21 cellular contexts compared by ENCODE assay signal in genomic region chr12:75984577-75985182, GRCh38. TPM values are rescaled to one million over a fixed set of nuclear protein-coding genes. Genes with fewer than 3 reads are reported as not detected.
DNase-seq lines count a peak whose midpoint lies in the region; ATAC-seq, FAIRE-seq and TF ChIP-seq lines count a peak whose summit lies in the region.
"Had no signal": no experiment of that assay in that cellular context is flagged by ENCODE, and none has a peak within 500 bp of the region (broad histone marks: within the 10 kb centered on the region; RNA-seq: fewer than 3 reads in every experiment).

No MANE protein-coding gene starts in this region.

- H3K23me2 ChIP-seq in H1 (ENCODE audit: low read depth, low read length), result no peaks in the 10 kb centered on the region

- H4K91ac ChIP-seq in H1 (replicated peaks; ENCODE audit: insufficient read length, low read length), result no peak overlapping the region

- POLR2A ChIA-PET in Panc1 (lab: Charles Lee), result interaction anchor here (0.5 to 0.7 kb wide), 2 partner anchors 43 to 589 kb away, joined by 3 to 5 read pairs; no protein-coding TSS in a partner anchor
- POLR2A ChIA-PET in H1 (lab: Charles Lee; ENCODE audit: partially characterized antibody), result interaction anchor here (1.1 kb wide), 1 partner anchor 15 kb away, joined by 3 read pairs; no protein-coding TSS in a partner anchor
- POLR2A ChIA-PET in MCF 10A (lab: Yijun Ruan, JAX), result no interaction called here

- H3K18ac ChIP-seq in H1 (ENCODE audit: extremely low read depth, low read length), result no peak overlapping the region

- no peak overlapping the region for H3K56ac ChIP-seq in H1 (replicated peaks; ENCODE audit: insufficient read length, low read depth, low read length)

- no peak for TF ChIP-seq POLR2A in H1 (IDR thresholded peaks at IDR 0.05; ENCODE audit: control extremely low read depth in 1 of 2, low read depth in 2 of 2, low read length in 2 of 2)
- no peak for TF ChIP-seq POLR2A in GM18505 (IDR thresholded peaks at IDR 0.05; ENCODE audit: borderline replicate concordance, extremely low read depth, insufficient read depth, insufficient read length)

- 0 out of 2 replicates have a peak overlapping the region, but pooled peaks have one; percentile 10 for H2BK5ac ChIP-seq in H1 (ENCODE audit: low read depth, low read length)

- no peak overlapping the region for H3K4ac ChIP-seq in H1 (replicated peaks; ENCODE audit: insufficient read length, low read depth, low read length)

- peaks cover 56% of the 10 kb centered on the region for H3K4me1 Mint-ChIP-seq in activated CD8-positive, alpha-beta memory T cell treated with anti-CD3 and anti-CD28 coated beads, Interleukin-2, amount 10 ng/mL, durations not matched to agents 7 days and 5 days
- peaks cover 64% of the 10 kb centered on the region for H3K4me1 Mint-ChIP-seq in stimulated activated naive CD8-positive, alpha-beta T cell treated with anti-CD3 and anti-CD28 coated beads, Interleukin-15, amount 100 ng/mL, for 72 hours
- peaks cover 9% of the 10 kb centered on the region for H3K4me1 Mint-ChIP-seq in MCF 10A (ENCODE audit: insufficient read depth, unreplicated experiment)

- H3K4me1 ChIP-seq in Panc1 (ENCODE audit: control insufficient read depth, insufficient read depth, low read length) (peaks cover 60% of the 10 kb centered on the region), H1 (replicated peaks in 1 of 4; ENCODE audit: control insufficient read depth in 3 of 4, insufficient read depth in 4 of 4, low read length in 3 of 4) (peaks cover 0 to 3% (median 0%) of the 10 kb centered on the region in 4 experiments; a peak in 1 of 7 replicates)
- H3K4me1 ChIP-seq: prostate gland had no signal

- no peak overlapping the region for H3K4me2 ChIP-seq in H1 (ENCODE audit: insufficient read depth in 1 of 2, low read depth in 2 of 2, low read length in 2 of 2)

- H3K27me3 Mint-ChIP-seq in activated CD8-positive, alpha-beta memory T cell treated with anti-CD3 and anti-CD28 coated beads, Interleukin-2, amount 10 ng/mL, durations not matched to agents 7 days and 5 days, result no peaks in the 10 kb centered on the region
- H3K27me3 Mint-ChIP-seq in stimulated activated naive CD8-positive, alpha-beta T cell treated with anti-CD3 and anti-CD28 coated beads, Interleukin-15, amount 100 ng/mL, for 72 hours, result peaks cover 13% of the 10 kb centered on the region
- no peaks in the 10 kb centered on the region for H3K27me3 Mint-ChIP-seq in MCF 10A (ENCODE audit: insufficient read depth, unreplicated experiment)
- H3K27me3 Mint-ChIP-seq: CD4-positive, alpha-beta T cell had no signal

- no peak for TF ChIP-seq EP300 in H1 (IDR thresholded peaks at IDR 0.05; ENCODE audit: borderline replicate concordance in 1 of 2, low read depth in 2 of 2, low read length in 2 of 2)

- H3K23ac ChIP-seq in H1 (ENCODE audit: insufficient read length), result no peak overlapping the region

- peak; percentile 65 for ATAC-seq in activated CD8-positive, alpha-beta memory T cell treated with anti-CD3 and anti-CD28 coated beads, Interleukin-2, amount 10 ng/mL, durations not matched to agents 7 days and 5 days
- ATAC-seq in Panc1, result no peak
- peak; percentile 64 for ATAC-seq in stimulated activated naive CD8-positive, alpha-beta T cell treated with anti-CD3 and anti-CD28 coated beads, Interleukin-15, amount 100 ng/mL, for 72 hours
- ATAC-seq in GM18505 (IDR thresholded peaks at IDR 0.05; ENCODE audit: unreplicated experiment), result no peak
- ATAC-seq in HG03571 (IDR thresholded peaks at IDR 0.05; ENCODE audit: unreplicated experiment), result no peak
- ATAC-seq: gastroesophageal sphincter had no signal

- H4K20me1 ChIP-seq in H1 (replicated peaks in 1 of 2; ENCODE audit: control insufficient read depth in 1 of 2, insufficient read depth in 2 of 2, low read length in 2 of 2), result no peaks in the 10 kb centered on the region

- H2BK120ac ChIP-seq in H1 (replicated peaks; ENCODE audit: low read depth, low read length), result no peak overlapping the region

- H3K27ac Mint-ChIP-seq in activated CD8-positive, alpha-beta memory T cell treated with anti-CD3 and anti-CD28 coated beads, Interleukin-2, amount 10 ng/mL, durations not matched to agents 7 days and 5 days, result peak overlapping the region; percentile 35
- H3K27ac Mint-ChIP-seq in stimulated activated naive CD8-positive, alpha-beta T cell treated with anti-CD3 and anti-CD28 coated beads, Interleukin-15, amount 100 ng/mL, for 72 hours, result no peak overlapping the region
- no peak overlapping the region for H3K27ac Mint-ChIP-seq in MCF 10A (ENCODE audit: low read depth, unreplicated experiment)
- H3K27ac Mint-ChIP-seq: CD4-positive, alpha-beta T cell had no signal

- no peak overlapping the region for H3K14ac ChIP-seq in H1 (ENCODE audit: insufficient read length)

- no peak overlapping the region for H2BK15ac ChIP-seq in H1 (ENCODE audit: low read length)

- WGBS in H1 (ENCODE audit: extremely low coverage in 1 of 2, insufficient coverage in 1 of 2, insufficient read length in 1 of 2, insufficient replicate concordance in 2 of 2, low coverage in 1 of 2, low lambda C conversion rate in 2 of 2, missing lambda C conversion rate in 1 of 2), 2 experiments, result 85% methylated on average over 7 of the region's 7 CpGs; no CpG with 5 or more reads in 1 of the 2 experiments

- no peaks in the 10 kb centered on the region for H3K79me1 ChIP-seq in H1 (ENCODE audit: low read depth, low read length)

- in situ Hi-C loops in Panc1 (cut with HindIII; ENCODE audit: low pct_unique_long_range_greater_than_20kb, low sequenced_read_pairs), result no loop called here

- no peak for FAIRE-seq in H1 (lab: Jason Lieb, UNC)
- FAIRE-seq: urothelium cell line had no signal

- H4K5ac ChIP-seq in H1 (ENCODE audit: insufficient read length, low read depth, low read length), result no peak overlapping the region

- H3K9me3 Mint-ChIP-seq in activated CD8-positive, alpha-beta memory T cell treated with anti-CD3 and anti-CD28 coated beads, Interleukin-2, amount 10 ng/mL, durations not matched to agents 7 days and 5 days (ENCODE audit: low read depth), result peaks cover 2% of the 10 kb centered on the region
- H3K9me3 Mint-ChIP-seq in stimulated activated naive CD8-positive, alpha-beta T cell treated with anti-CD3 and anti-CD28 coated beads, Interleukin-15, amount 100 ng/mL, for 72 hours, result peaks cover 12 to 16% of the 10 kb centered on the region in 2 donors
- peaks cover 8% of the 10 kb centered on the region for H3K9me3 Mint-ChIP-seq in MCF 10A (ENCODE audit: unreplicated experiment)
- H3K9me3 Mint-ChIP-seq: CD4-positive, alpha-beta T cell had no signal

- H3K27me3 ChIP-seq in Panc1 (ENCODE audit: control insufficient read depth, insufficient read depth, low read length) (no peaks in the 10 kb centered on the region), H1 (replicated peaks in 1 of 4; ENCODE audit: control insufficient read depth in 3 of 4, extremely low read depth in 1 of 4, insufficient read depth in 3 of 4, low read length in 3 of 4) (no peaks in the 10 kb centered on the region)
- H3K27me3 ChIP-seq: gastroesophageal sphincter had no signal

- intact Hi-C loops in Panc1 (cut with micrococcal nuclease; ENCODE audit: unreplicated experiment) (loop anchor here (5.0 kb wide), 1 partner anchor 38 kb away; no protein-coding TSS in a partner anchor), MCF 10A (cut with micrococcal nuclease) (no loop called here)

- H3K36me3 ChIP-seq in Panc1 (ENCODE audit: control insufficient read depth, insufficient read depth, low read length) (no peaks in the 10 kb centered on the region), H1 (ENCODE audit: control insufficient read depth in 2 of 4, insufficient read depth in 4 of 4, low read length in 3 of 4) (no peaks in the 10 kb centered on the region)
- H3K36me3 ChIP-seq: gastroesophageal sphincter, prostate gland had no signal

- CTCF ChIA-PET in activated CD8-positive, alpha-beta memory T cell treated with anti-CD3 and anti-CD28 coated beads, Interleukin-2, amount 10 ng/mL, durations not matched to agents 7 days and 5 days (lab: Charles Lee), result interaction anchor here (0.9 to 1.6 kb wide), 2 partner anchors 16 to 44 kb away, joined by 3 read pairs; no protein-coding TSS in a partner anchor
- CTCF ChIA-PET in Panc1 (lab: Charles Lee), result no interaction called here
- CTCF ChIA-PET in H1 (lab: Charles Lee; ENCODE audit: partially characterized antibody), result interaction anchor here (1.0 kb wide), 1 partner anchor 71 kb away, joined by 3 read pairs; no protein-coding TSS in a partner anchor
- CTCF ChIA-PET in MCF 10A (lab: Yijun Ruan, JAX), result no interaction called here

- peak overlapping the region; percentile 99 for H3K27ac ChIP-seq in Panc1 (ENCODE audit: low read length)
- no peak overlapping the region for H3K27ac ChIP-seq in H1 (ENCODE audit: low read depth, low read length)
- H3K27ac ChIP-seq: gastroesophageal sphincter, prostate gland had no signal

- H4K8ac ChIP-seq in H1 (ENCODE audit: extremely low read depth, insufficient read depth, low read length), result no peak overlapping the region

- no peak overlapping the region for H3K4me3 Mint-ChIP-seq in activated CD8-positive, alpha-beta memory T cell treated with anti-CD3 and anti-CD28 coated beads, Interleukin-2, amount 10 ng/mL, durations not matched to agents 7 days and 5 days
- H3K4me3 Mint-ChIP-seq in stimulated activated naive CD8-positive, alpha-beta T cell treated with anti-CD3 and anti-CD28 coated beads, Interleukin-15, amount 100 ng/mL, for 72 hours, result no peak overlapping the region
- no peak overlapping the region for H3K4me3 Mint-ChIP-seq in MCF 10A (ENCODE audit: unreplicated experiment)
- H3K4me3 Mint-ChIP-seq: CD4-positive, alpha-beta T cell; neural crest cell had no signal

- no peak overlapping the region; the same call in 1 of the 2 replicates for H2AK5ac ChIP-seq in H1 (ENCODE audit: low read depth, low read length)

- BruUV-seq in Panc1 (replicated peaks; lab: Mats Ljungman, UMichigan) (no TSS peak), MCF 10A (replicated peaks; lab: Mats Ljungman, UMichigan) (no TSS peak)

- no peak for TF ChIP-seq RAD21 in H1 (IDR thresholded peaks at IDR 0.05 in 1 of 2, conservative IDR thresholded peaks at IDR 0.05 in 1 of 2; ENCODE audit: low read depth in 2 of 2, low read length in 2 of 2)

- no peaks in the 10 kb centered on the region for H3K79me2 ChIP-seq in H1 (ENCODE audit: control insufficient read depth in 1 of 2, insufficient read depth in 2 of 2, low read length in 2 of 2)

- no peak overlapping the region for H2AFZ ChIP-seq in H1 (ENCODE audit: low read length)

- H2BK20ac ChIP-seq in H1 (ENCODE audit: low read length), result 0 out of 2 replicates have a peak overlapping the region, but pooled peaks have one; percentile 3

- H3K4me3 ChIP-seq in Panc1 (ENCODE audit: low read depth in 2 of 2, low read length in 2 of 2) (no peak overlapping the region), H1 (ENCODE audit: extremely low read depth in 1 of 4, insufficient read depth in 2 of 4, low read depth in 3 of 4, low read length in 4 of 4) (no peak overlapping the region)
- H3K4me3 ChIP-seq: gastroesophageal sphincter, prostate gland, skin epidermis had no signal

- DNase-seq in activated CD8-positive, alpha-beta memory T cell treated with anti-CD3 and anti-CD28 coated beads, Interleukin-2, amount 10 ng/mL, durations not matched to agents 7 days and 5 days, result peak; percentile 45
- DNase-seq in activated CD8-positive, alpha-beta memory T cell treated with anti-CD3 and anti-CD28 coated beads for 24 hours, result no peak
- no peak for DNase-seq in Panc1 (ENCODE audit: low read depth, low spot score)
- DNase-seq in H1 (ENCODE audit: low read depth in 1 of 2, low spot score in 2 of 2), result no peak
- no peak for DNase-seq in stimulated activated naive CD8-positive, alpha-beta T cell treated with anti-CD3 and anti-CD28 coated beads, Interleukin-15, amount 100 ng/mL, for 72 hours
- DNase-seq in MCF 10A (ENCODE audit: unreplicated experiment), result no peak
- DNase-seq: activated CD4-positive, CD25-positive, alpha-beta regulatory T cell; activated gamma-delta T cell treated with Interleukin-2 at 50 U/mL for 16 hours; anterior cingulate cortex; CD4-positive, alpha-beta T cell; DND-41; NCI-H1105 treated with DMSO at 0.1 percent for 48 hours; NCI-H526; stimulated activated CD4-positive, alpha-beta T cell treated with anti-CD3 and anti-CD28 coated beads, Interleukin-2, amount 100 ng/mL, for 48 hours had no signal

- TF ChIP-seq CTCF in Panc1 (IDR thresholded peaks at IDR 0.05) (no peak), H1 (IDR thresholded peaks at IDR 0.05; ENCODE audit: control extremely low read depth in 1 of 3, insufficient read depth in 1 of 3, low read depth in 1 of 3, low read length in 3 of 3) (no peak), MCF 10A (IDR thresholded peaks at IDR 0.05; ENCODE audit: unreplicated experiment) (no peak)

- peak overlapping the region; percentile 71; the same call in 1 of the 2 replicates for H2BK12ac ChIP-seq in H1 (ENCODE audit: low read depth, low read length)

- no peak overlapping the region; a peak in 1 of 7 replicates for H3K9ac ChIP-seq in H1 (replicated peaks in 1 of 4; ENCODE audit: extremely low read depth in 1 of 4, low read depth in 3 of 4, low read length in 3 of 4)

- peaks cover 20% of the 10 kb centered on the region for H3K36me3 Mint-ChIP-seq in activated CD8-positive, alpha-beta memory T cell treated with anti-CD3 and anti-CD28 coated beads, Interleukin-2, amount 10 ng/mL, durations not matched to agents 7 days and 5 days
- peaks cover 6% of the 10 kb centered on the region for H3K36me3 Mint-ChIP-seq in MCF 10A (ENCODE audit: insufficient read depth, unreplicated experiment)

- H3K9me3 ChIP-seq in Panc1 (ENCODE audit: control insufficient read depth, insufficient read depth, low read depth, low read length), result no peaks in the 10 kb centered on the region
- H3K9me3 ChIP-seq in H1 (ENCODE audit: insufficient read depth in 2 of 2, low read depth in 1 of 2, low read length in 1 of 2), result no peaks in the 10 kb centered on the region
- H3K9me3 ChIP-seq: gastroesophageal sphincter, prostate gland had no signal

RNA-seq across cellular contexts. Expression of gene PHLDA1, which starts 46.9 kb away (rescaled TPM):
- 10 to 100 TPM; 36.8 to 95.6 TPM for total RNA-seq in activated CD8-positive, alpha-beta memory T cell treated with anti-CD3 and anti-CD28 coated beads, Interleukin-2, amount 10 ng/mL, durations not matched to agents 7 days and 5 days
- total RNA-seq in Panc1 (2021; ENCODE audit: unreplicated experiment), result 159 TPM
- 124 TPM for polyA plus RNA-seq in Panc1 (2012; ENCODE audit: insufficient read length)
- total RNA-seq in H1 (2021; fragmentation: NEBNext Ultra II Directional; extraction: Animal tissue kit (Norgen Biotek cat#: 25700)), result 19.4 and 19.8 TPM in 2 replicates
- polyA plus RNA-seq in H1 (2011; rRNA removed), result 18.6 and 18.9 TPM in 2 replicates
- polyA plus RNA-seq in H1 (2011; cell fraction: cytosol; rRNA removed), result 14.4 TPM
- polyA plus RNA-seq in H1 (2011; cell fraction: nucleus; rRNA removed), result 8.7 TPM
- polyA plus RNA-seq in H1 (2012, experiment 1 of 2), result 14.0 to 17.3 TPM (median 16.6 TPM) in 4 replicates
- 8.5 TPM for polyA plus RNA-seq in H1 (2012, experiment 2 of 2)
- 13.1 TPM for polyA plus RNA-seq in H1 (2013, experiment 1 of 2)
- 13.4 TPM for polyA plus RNA-seq in H1 (2013, experiment 2 of 2)
- polyA minus RNA-seq in H1 (2011; rRNA and poly(A)+ RNA removed), result 10.9 and 13.3 TPM in 2 replicates
- 27.4 TPM for polyA minus RNA-seq in H1 (2011; cell fraction: cytosol; rRNA and poly(A)+ RNA removed)
- 19.7 TPM for polyA minus RNA-seq in H1 (2011; cell fraction: nucleus; rRNA and poly(A)+ RNA removed)
- total RNA-seq in MCF 10A (2022), result 183 and 203 TPM in 2 replicates

Comparison
In these comparisons a context has a peak if more than half of its experiments do, and no peak if none do; other contexts are left out.
1. ATAC-seq: peak in activated CD8-positive, alpha-beta memory T cell treated with anti-CD3 and anti-CD28 coated beads, Interleukin-2, amount 10 ng/mL, durations not matched to agents 7 days and 5 days (single experiment) and stimulated activated naive CD8-positive, alpha-beta T cell treated with anti-CD3 and anti-CD28 coated beads, Interleukin-15, amount 100 ng/mL, for 72 hours (single experiment); none in Panc1 (single experiment), GM18505 (single experiment) and HG03571 (single experiment).
2. CTCF ChIA-PET loops: an anchor here in activated CD8-positive, alpha-beta memory T cell treated with anti-CD3 and anti-CD28 coated beads, Interleukin-2, amount 10 ng/mL, durations not matched to agents 7 days and 5 days (0.9 to 1.6 kb wide) and H1 (1.0 kb wide); none called in Panc1 and MCF 10A.